In the genomic region with DNA sequence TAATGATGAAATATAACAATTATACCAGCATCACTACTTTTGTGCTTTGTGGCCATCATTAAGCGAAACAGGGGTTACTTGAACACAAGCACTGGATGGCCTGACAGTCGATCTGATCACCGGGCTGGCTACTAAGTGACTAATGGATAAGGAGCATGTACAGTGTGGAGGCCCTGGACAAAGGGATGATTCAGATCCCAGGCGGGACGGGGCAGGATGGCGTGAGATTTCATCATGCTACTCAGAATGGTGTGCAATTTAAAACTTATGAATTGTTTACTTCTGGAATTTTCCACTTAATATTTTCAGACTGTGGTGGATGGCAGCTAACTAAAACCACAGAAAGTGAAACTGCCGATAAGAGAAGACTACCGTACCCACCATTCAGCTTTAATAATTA, we compare ENCODE assay signal across 12 cellular contexts. TPM values are rescaled to one million over a fixed set of nuclear protein-coding genes. Genes with fewer than 3 reads are reported as not detected.
A peak's percentile ranks its signal among the peaks of the same experiment; 100 is the strongest.
DNase-seq lines count a peak whose midpoint lies in the region; ATAC-seq, FAIRE-seq and TF ChIP-seq lines count a peak whose summit lies in the region.
"Had no signal": no experiment of that assay in that cellular context is flagged by ENCODE, and none has a peak within 500 bp of the region (broad histone marks: within the 10 kb centered on the region; RNA-seq: fewer than 3 reads in every experiment).

No MANE protein-coding gene starts in this region.

- FAIRE-seq in H54 (lab: Jason Lieb, UNC) (peak; percentile 93), GM12891 (lab: Jason Lieb, UNC) (no peak)
- FAIRE-seq: small intestine had no signal

- TF ChIP-seq POLR2A in H54 (IDR thresholded peaks at IDR 0.05; ENCODE audit: low read depth, low read length) (no peak), GM12891 (IDR thresholded peaks at IDR 0.05; ENCODE audit: low read depth, low read length) (no peak)

- peak; percentile 69 for DNase-seq in H54 (ENCODE audit: insufficient read length, low spot score)
- DNase-seq in SW480 (ENCODE audit: low spot score), result peak; percentile 98
- peak; percentile 88 for DNase-seq in fibroblast of peridontal ligament (ENCODE audit: extremely low read depth)
- DNase-seq in skeletal muscle cell (ENCODE audit: low read depth), result peak; percentile 86
- DNase-seq in NCI-H2196 (lab: John Stamatoyannopoulos, UW; ENCODE audit: unreplicated experiment), result no peak
- DNase-seq in NCI-H128 (lab: John Stamatoyannopoulos, UW; ENCODE audit: unreplicated experiment), result no peak
- DNase-seq in GM12891 (ENCODE audit: insufficient read length, low spot score), result no peak
- DNase-seq: activated CD4-positive, alpha-beta T cell treated with anti-CD3 and anti-CD28 coated beads, Interleukin-2, amount 50 U/mL, for 48 hours; aorta; small intestine; stimulated activated naive CD4-positive, alpha-beta T cell treated with Interleukin-2 at 50 U/mL for 16 hours had no signal

- no peak overlapping the region for H3K4me3 ChIP-seq in skeletal muscle cell (ENCODE audit: low read depth, low read length)

- ATAC-seq in GM18517 (IDR thresholded peaks at IDR 0.05; ENCODE audit: unreplicated experiment), result no peak

TF ChIP-seq in GM12891, 5 proteins besides CTCF, POLR2A, EP300 and RAD21:
- TF ChIP-seq PAX5 (IDR thresholded peaks at IDR 0.05; ENCODE audit: insufficient read depth, low read length, severe bottlenecking) (no peak), POU2F2 (IDR thresholded peaks at IDR 0.05; ENCODE audit: low read depth, low read length) (no peak), POLR2AphosphoS5 (IDR thresholded peaks at IDR 0.05; ENCODE audit: low read depth, low read length) (no peak), TAF1 (IDR thresholded peaks at IDR 0.05; ENCODE audit: low read depth, low read length) (no peak), SPI1 (IDR thresholded peaks at IDR 0.05; ENCODE audit: low read depth, low read length) (no peak)

RNA-seq across cellular contexts. Expression of a gene that starts 7.0 kb away (rescaled TPM):
- 11.3 TPM for polyA plus RNA-seq in GM12891 (2012; ENCODE audit: low read depth, missing spikeins)

RNA-seq across cellular contexts. Expression of a gene that starts 33.9 kb away (rescaled TPM):
- polyA plus RNA-seq in GM12891 (2012; ENCODE audit: low read depth, missing spikeins), result 0.01 TPM
- polyA plus RNA-seq: small intestine had no signal

Comparison
In these comparisons a context has a peak if more than half of its experiments do, and no peak if none do; other contexts are left out.
1. DNase-seq: peak in H54 (single experiment), SW480 (single experiment), fibroblast of peridontal ligament (single experiment) and skeletal muscle cell (single experiment); none in NCI-H2196 (single experiment), NCI-H128 (single experiment) and GM12891 (single experiment).